Comparison of ENCODE assay signal across 21 cellular contexts in genomic region chr2:111653913-111654312, GRCh38.
"Had no signal": no experiment of that assay in that cellular context is flagged by ENCODE, and none has a peak within 500 bp of the region (broad histone marks: within the 10 kb centered on the region; RNA-seq: fewer than 3 reads in every experiment).

No MANE protein-coding gene starts in this region.

- H3K4me2 ChIP-seq: SK-N-SH had no signal

- H3K27ac ChIP-seq: HL-60 had no signal

- H3K9me2 ChIP-seq: SK-N-SH had no signal

- H3K9ac ChIP-seq: SK-N-SH had no signal

- H3K9me3 ChIP-seq: SK-N-SH had no signal

- DNase-seq: KBM-7, MV-4-11, NCI-H1048, NCI-H1105, NCI-H1417, NCI-H1436 treated with DMSO at 0.1 percent for 48 hours, NCI-H1694, NCI-H187 treated with DMSO at 0.1 percent for 48 hours, NCI-H2029 treated with DMSO at 0.1 percent for 48 hours, NCI-H2171, NCI-H226, NCI-H446, NCI-H510A, NCI-H524 treated with DMSO at 0.1 percent for 48 hours, NCI-H69, NCI-H774, Right ventricle myocardium superior, RPMI8226, SK-N-SH, SW 1271 had no signal
